Comparison of ENCODE assay signal across 17 cellular contexts in the genomic region with DNA sequence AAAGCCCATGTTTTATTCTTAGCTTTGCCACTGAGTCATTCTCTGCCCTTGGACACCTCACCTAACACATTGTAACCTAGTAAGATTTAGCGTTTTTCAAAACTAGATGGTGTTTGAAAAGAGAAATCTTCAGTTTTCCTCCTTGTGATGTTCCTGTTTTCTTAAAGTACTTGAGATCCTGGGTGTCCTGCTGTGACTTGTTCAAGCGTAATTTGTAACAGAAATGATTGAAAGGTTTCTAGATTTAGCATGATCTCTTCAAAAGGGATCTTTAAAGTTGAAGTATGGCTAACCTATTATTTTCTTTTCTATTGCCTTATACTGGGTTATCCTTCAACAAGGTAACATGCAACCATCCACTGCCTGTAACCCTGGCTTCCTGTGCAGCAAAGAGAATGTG. TPM values are rescaled to one million over a fixed set of nuclear protein-coding genes. Genes with fewer than 3 reads are reported as not detected.
DNase-seq lines count a peak whose midpoint lies in the region; ATAC-seq and TF ChIP-seq lines count a peak whose summit lies in the region.
"Had no signal": no experiment of that assay in that cellular context is flagged by ENCODE, and none has a peak within 500 bp of the region (broad histone marks: within the 10 kb centered on the region; RNA-seq: fewer than 3 reads in every experiment).

No MANE protein-coding gene starts in this region.

- peak overlapping the region; percentile 97 for H3K27ac Mint-ChIP-seq in WTC11
- H3K27ac Mint-ChIP-seq: CD14-positive monocyte; CD8-positive, alpha-beta T cell had no signal

- POLR2A ChIA-PET in WTC11 (lab: Charles Lee), result no interaction called here

- peaks cover 44% of the 10 kb centered on the region for H3K4me1 Mint-ChIP-seq in WTC11
- H3K4me1 Mint-ChIP-seq: CD14-positive monocyte had no signal

- H3K4me1 ChIP-seq in HUES64 (ENCODE audit: insufficient read depth, low read length) (peaks cover 19% of the 10 kb centered on the region), iPS-18a (ENCODE audit: control insufficient read depth, low read depth, low read length) (peaks cover 21% of the 10 kb centered on the region)
- H3K4me1 ChIP-seq: A549, BE2C had no signal

- H3K4me3 Mint-ChIP-seq in WTC11, result peak overlapping the region; percentile 5; the same call in 1 of the 2 replicates
- H3K4me3 Mint-ChIP-seq: CD14-positive monocyte; CD8-positive, alpha-beta T cell had no signal

- H3K36me3 ChIP-seq in HUES64 (ENCODE audit: insufficient read depth, low read length) (no peaks in the 10 kb centered on the region), iPS-18a (ENCODE audit: control insufficient read depth, low read depth, low read length) (no peaks in the 10 kb centered on the region)
- H3K36me3 ChIP-seq: BE2C had no signal

- no peak for TF ChIP-seq CTCF in WTC11 (IDR thresholded peaks at IDR 0.05)

- H3K36me3 Mint-ChIP-seq in WTC11, result peaks cover 11% of the 10 kb centered on the region
- H3K36me3 Mint-ChIP-seq: CD14-positive monocyte; CD8-positive, alpha-beta T cell had no signal

- CTCF ChIA-PET in WTC11 (lab: Charles Lee), result no interaction called here

- peaks cover 3% of the 10 kb centered on the region; the same call in 1 of the 2 replicates for H3K9me3 Mint-ChIP-seq in WTC11

- 26% methylated on average over 2 of the region's 2 CpGs for WGBS in HUES64

- H3K27ac ChIP-seq in HUES64 (ENCODE audit: low read depth, low read length), result peak overlapping the region; percentile 71
- peak overlapping the region; percentile 53 for H3K27ac ChIP-seq in iPS-18a (ENCODE audit: low read length)
- H3K27ac ChIP-seq: A549 had no signal

- H3K27me3 Mint-ChIP-seq in WTC11 (ENCODE audit: low read depth), result no peaks in the 10 kb centered on the region

- H3K4me3 ChIP-seq in HUES64 (ENCODE audit: low read length) (0 out of 2 replicates have a peak overlapping the region, but pooled peaks have one; percentile 8), iPS-18a (ENCODE audit: low read length) (peak overlapping the region; percentile 35)
- H3K4me3 ChIP-seq: A549 had no signal

- ATAC-seq in WTC11 (peak; percentile 69), GM21447 (IDR thresholded peaks at IDR 0.05; ENCODE audit: unreplicated experiment) (no peak)
- ATAC-seq: A549; CD8-positive, alpha-beta T cell; HepG2 had no signal

- H3K9ac ChIP-seq in HUES64 (ENCODE audit: low read depth, low read length) (0 out of 2 replicates have a peak overlapping the region, but pooled peaks have one; percentile 6), iPS-18a (ENCODE audit: low read length) (peak overlapping the region; percentile 22)

- DNase-seq in WTC11 (ENCODE audit: low spot score) (no peak), hippocampal formation (lab: John Stamatoyannopoulos, UW) (no peak)
- no peak for DNase-seq in stimulated activated CD4-positive, alpha-beta T cell treated with anti-CD3 and anti-CD28 coated beads, Interleukin-1b, Interleukin-23, amount 100 ng/mL, for 48 hours
- no peak for DNase-seq in activated naive CD4-positive, alpha-beta T cell (lab: John Stamatoyannopoulos, UW)
- DNase-seq: BE2C; CD8-positive, alpha-beta T cell; COR-L47; DMS153; DMS79 treated with DMSO at 0.1 percent for 48 hours; EL had no signal

- H3K27me3 ChIP-seq in HUES64 (ENCODE audit: insufficient read depth, low read length) (no peaks in the 10 kb centered on the region), iPS-18a (ENCODE audit: control insufficient read depth, insufficient read depth, low read length) (no peaks in the 10 kb centered on the region)
- H3K27me3 ChIP-seq: BE2C had no signal

- H3K9me3 ChIP-seq in HUES64 (ENCODE audit: insufficient read depth, low read depth, low read length), result no peaks in the 10 kb centered on the region
- H3K9me3 ChIP-seq in iPS-18a (ENCODE audit: control insufficient read depth, low read depth, low read length), result no peaks in the 10 kb centered on the region
- H3K9me3 ChIP-seq: A549, BE2C had no signal

TF ChIP-seq in WTC11, 78 proteins besides CTCF, POLR2A, EP300 and RAD21 (continues in another document):
- TF ChIP-seq, protein P1, sequence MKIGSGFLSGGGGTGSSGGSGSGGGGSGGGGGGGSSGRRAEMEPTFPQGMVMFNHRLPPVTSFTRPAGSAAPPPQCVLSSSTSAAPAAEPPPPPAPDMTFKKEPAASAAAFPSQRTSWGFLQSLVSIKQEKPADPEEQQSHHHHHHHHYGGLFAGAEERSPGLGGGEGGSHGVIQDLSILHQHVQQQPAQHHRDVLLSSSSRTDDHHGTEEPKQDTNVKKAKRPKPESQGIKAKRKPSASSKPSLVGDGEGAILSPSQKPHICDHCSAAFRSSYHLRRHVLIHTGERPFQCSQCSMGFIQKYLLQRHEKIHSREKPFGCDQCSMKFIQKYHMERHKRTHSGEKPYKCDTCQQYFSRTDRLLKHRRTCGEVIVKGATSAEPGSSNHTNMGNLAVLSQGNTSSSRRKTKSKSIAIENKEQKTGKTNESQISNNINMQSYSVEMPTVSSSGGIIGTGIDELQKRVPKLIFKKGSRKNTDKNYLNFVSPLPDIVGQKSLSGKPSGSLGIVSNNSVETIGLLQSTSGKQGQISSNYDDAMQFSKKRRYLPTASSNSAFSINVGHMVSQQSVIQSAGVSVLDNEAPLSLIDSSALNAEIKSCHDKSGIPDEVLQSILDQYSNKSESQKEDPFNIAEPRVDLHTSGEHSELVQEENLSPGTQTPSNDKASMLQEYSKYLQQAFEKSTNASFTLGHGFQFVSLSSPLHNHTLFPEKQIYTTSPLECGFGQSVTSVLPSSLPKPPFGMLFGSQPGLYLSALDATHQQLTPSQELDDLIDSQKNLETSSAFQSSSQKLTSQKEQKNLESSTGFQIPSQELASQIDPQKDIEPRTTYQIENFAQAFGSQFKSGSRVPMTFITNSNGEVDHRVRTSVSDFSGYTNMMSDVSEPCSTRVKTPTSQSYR (CRISPR knock-in tag; IDR thresholded peaks at IDR 0.05), result no peak
- TF ChIP-seq, protein P2, sequence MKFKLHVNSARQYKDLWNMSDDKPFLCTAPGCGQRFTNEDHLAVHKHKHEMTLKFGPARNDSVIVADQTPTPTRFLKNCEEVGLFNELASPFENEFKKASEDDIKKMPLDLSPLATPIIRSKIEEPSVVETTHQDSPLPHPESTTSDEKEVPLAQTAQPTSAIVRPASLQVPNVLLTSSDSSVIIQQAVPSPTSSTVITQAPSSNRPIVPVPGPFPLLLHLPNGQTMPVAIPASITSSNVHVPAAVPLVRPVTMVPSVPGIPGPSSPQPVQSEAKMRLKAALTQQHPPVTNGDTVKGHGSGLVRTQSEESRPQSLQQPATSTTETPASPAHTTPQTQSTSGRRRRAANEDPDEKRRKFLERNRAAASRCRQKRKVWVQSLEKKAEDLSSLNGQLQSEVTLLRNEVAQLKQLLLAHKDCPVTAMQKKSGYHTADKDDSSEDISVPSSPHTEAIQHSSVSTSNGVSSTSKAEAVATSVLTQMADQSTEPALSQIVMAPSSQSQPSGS (CRISPR knock-in tag; IDR thresholded peaks at IDR 0.05; ENCODE audit: borderline replicate concordance, low read depth), result no peak
- TF ChIP-seq, protein P3, sequence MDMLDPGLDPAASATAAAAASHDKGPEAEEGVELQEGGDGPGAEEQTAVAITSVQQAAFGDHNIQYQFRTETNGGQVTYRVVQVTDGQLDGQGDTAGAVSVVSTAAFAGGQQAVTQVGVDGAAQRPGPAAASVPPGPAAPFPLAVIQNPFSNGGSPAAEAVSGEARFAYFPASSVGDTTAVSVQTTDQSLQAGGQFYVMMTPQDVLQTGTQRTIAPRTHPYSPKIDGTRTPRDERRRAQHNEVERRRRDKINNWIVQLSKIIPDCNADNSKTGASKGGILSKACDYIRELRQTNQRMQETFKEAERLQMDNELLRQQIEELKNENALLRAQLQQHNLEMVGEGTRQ (CRISPR knock-in tag; IDR thresholded peaks at IDR 0.05), result no peak
- TF ChIP-seq, protein P4, sequence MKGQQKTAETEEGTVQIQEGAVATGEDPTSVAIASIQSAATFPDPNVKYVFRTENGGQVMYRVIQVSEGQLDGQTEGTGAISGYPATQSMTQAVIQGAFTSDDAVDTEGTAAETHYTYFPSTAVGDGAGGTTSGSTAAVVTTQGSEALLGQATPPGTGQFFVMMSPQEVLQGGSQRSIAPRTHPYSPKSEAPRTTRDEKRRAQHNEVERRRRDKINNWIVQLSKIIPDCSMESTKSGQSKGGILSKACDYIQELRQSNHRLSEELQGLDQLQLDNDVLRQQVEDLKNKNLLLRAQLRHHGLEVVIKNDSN (CRISPR knock-in tag; IDR thresholded peaks at IDR 0.05), result no peak
- TF ChIP-seq ZNF138 (CRISPR knock-in tag; conservative IDR thresholded peaks at IDR 0.05) (no peak), GABPB1 (CRISPR knock-in tag; IDR thresholded peaks at IDR 0.05) (no peak), KAT7 (CRISPR knock-in tag; IDR thresholded peaks at IDR 0.05; ENCODE audit: borderline replicate concordance) (no peak)
- TF ChIP-seq, protein P5, sequence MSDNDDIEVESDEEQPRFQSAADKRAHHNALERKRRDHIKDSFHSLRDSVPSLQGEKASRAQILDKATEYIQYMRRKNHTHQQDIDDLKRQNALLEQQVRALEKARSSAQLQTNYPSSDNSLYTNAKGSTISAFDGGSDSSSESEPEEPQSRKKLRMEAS (CRISPR knock-in tag; IDR thresholded peaks at IDR 0.05), result no peak
- TF ChIP-seq, protein P6, sequence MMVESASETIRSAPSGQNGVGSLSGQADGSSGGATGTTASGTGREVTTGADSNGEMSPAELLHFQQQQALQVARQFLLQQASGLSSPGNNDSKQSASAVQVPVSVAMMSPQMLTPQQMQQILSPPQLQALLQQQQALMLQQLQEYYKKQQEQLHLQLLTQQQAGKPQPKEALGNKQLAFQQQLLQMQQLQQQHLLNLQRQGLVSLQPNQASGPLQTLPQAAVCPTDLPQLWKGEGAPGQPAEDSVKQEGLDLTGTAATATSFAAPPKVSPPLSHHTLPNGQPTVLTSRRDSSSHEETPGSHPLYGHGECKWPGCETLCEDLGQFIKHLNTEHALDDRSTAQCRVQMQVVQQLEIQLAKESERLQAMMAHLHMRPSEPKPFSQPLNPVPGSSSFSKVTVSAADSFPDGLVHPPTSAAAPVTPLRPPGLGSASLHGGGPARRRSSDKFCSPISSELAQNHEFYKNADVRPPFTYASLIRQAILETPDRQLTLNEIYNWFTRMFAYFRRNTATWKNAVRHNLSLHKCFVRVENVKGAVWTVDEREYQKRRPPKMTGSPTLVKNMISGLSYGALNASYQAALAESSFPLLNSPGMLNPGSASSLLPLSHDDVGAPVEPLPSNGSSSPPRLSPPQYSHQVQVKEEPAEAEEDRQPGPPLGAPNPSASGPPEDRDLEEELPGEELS (CRISPR knock-in tag; IDR thresholded peaks at IDR 0.05), result no peak

RNA-seq across cellular contexts. Expression of a gene that starts 32.6 kb away (rescaled TPM):
- 0.65 TPM for polyA plus RNA-seq in HUES64 (2013, experiment 1 of 2)
- 1.3 TPM for polyA plus RNA-seq in HUES64 (2013, experiment 2 of 2)
- total RNA-seq in WTC11 (2021), result 0.41 to 0.57 TPM (median 0.44 TPM) in 3 replicates
- total RNA-seq: CD8-positive, alpha-beta T cell; HepG2 had no signal
- polyA plus RNA-seq: A549, AG04450, CD14-positive monocyte, HepG2 had no signal
